Comparison of ENCODE assay signal across 22 cellular contexts in genomic region chr2:127160676-127161075, GRCh38. TPM values are rescaled to one million over a fixed set of nuclear protein-coding genes. Genes with fewer than 3 reads are reported as not detected.
"Had no signal": no experiment of that assay in that cellular context is flagged by ENCODE, and none has a peak within 500 bp of the region (broad histone marks: within the 10 kb centered on the region; RNA-seq: fewer than 3 reads in every experiment).

No MANE protein-coding gene starts in this region.

- H3K27ac Mint-ChIP-seq: activated CD4-positive, alpha-beta memory T cell treated with anti-CD3 and anti-CD28 coated beads, Interleukin-2, amount 10 ng/mL, durations not matched to agents 7 days and 5 days; activated CD4-positive, alpha-beta T cell treated with anti-CD3 and anti-CD28 coated beads for 36 hours; activated naive CD4-positive, alpha-beta T cell treated with anti-CD3 and anti-CD28 coated beads for 36 hours; activated naive CD8-positive, alpha-beta T cell; T-cell had no signal

- H3K4me1 Mint-ChIP-seq: activated CD4-positive, alpha-beta memory T cell treated with anti-CD3 and anti-CD28 coated beads, Interleukin-2, amount 10 ng/mL, durations not matched to agents 7 days and 5 days; activated CD4-positive, alpha-beta T cell treated with anti-CD3 and anti-CD28 coated beads for 36 hours; T-cell had no signal

- ATAC-seq: activated CD4-positive, alpha-beta T cell treated with anti-CD3 and anti-CD28 coated beads for 36 hours; T-cell had no signal

- H3K27me3 Mint-ChIP-seq: activated CD4-positive, alpha-beta T cell treated with anti-CD3 and anti-CD28 coated beads for 36 hours; activated naive CD8-positive, alpha-beta T cell had no signal

- H3K9me3 Mint-ChIP-seq: activated CD4-positive, alpha-beta memory T cell treated with anti-CD3 and anti-CD28 coated beads, Interleukin-2, amount 10 ng/mL, durations not matched to agents 7 days and 5 days; activated naive CD4-positive, alpha-beta T cell treated with anti-CD3 and anti-CD28 coated beads for 36 hours; T-cell had no signal

- DNase-seq: activated CD4-positive, alpha-beta memory T cell treated with anti-CD3 and anti-CD28 coated beads, Interleukin-2, amount 10 ng/mL, durations not matched to agents 7 days and 5 days; activated CD4-positive, alpha-beta T cell treated with anti-CD3 and anti-CD28 coated beads for 36 hours; activated CD4-positive, alpha-beta T cell treated with anti-CD3 and anti-CD28 coated beads, Interleukin-2, amount 50 U/mL, for 1 hour; activated CD8-positive, alpha-beta memory T cell treated with anti-CD3 and anti-CD28 coated beads, Interleukin-2, amount 50 U/mL, for 4 hours; activated gamma-delta T cell; activated naive CD4-positive, alpha-beta T cell treated with anti-CD3 and anti-CD28 coated beads for 36 hours; activated T-cell treated with anti-CD3 and anti-CD28 coated beads, Interleukin-2, amount 50 U/mL, for 1 hour; brain microvascular endothelial cell; NCI-H1092; NCI-H1417; NCI-H1930; NCI-H2171; NCI-H2227 treated with DMSO at 0.1 percent for 48 hours; NCI-H446 treated with DMSO at 0.1 percent for 48 hours; NCI-H524 treated with DMSO at 0.1 percent for 48 hours; NCI-H82; T-cell; T-helper 2 cell; T1000 had no signal

- H3K4me3 Mint-ChIP-seq: activated CD4-positive, alpha-beta memory T cell treated with anti-CD3 and anti-CD28 coated beads, Interleukin-2, amount 10 ng/mL, durations not matched to agents 7 days and 5 days; activated CD4-positive, alpha-beta T cell treated with anti-CD3 and anti-CD28 coated beads for 36 hours; activated naive CD4-positive, alpha-beta T cell treated with anti-CD3 and anti-CD28 coated beads for 36 hours; activated naive CD8-positive, alpha-beta T cell; T-cell had no signal

- H3K36me3 Mint-ChIP-seq: activated naive CD8-positive, alpha-beta T cell; T-cell had no signal

RNA-seq across cellular contexts. Expression of gene CYP27C1, which starts 59.4 kb away (rescaled TPM):
- total RNA-seq: activated CD4-positive, alpha-beta memory T cell treated with anti-CD3 and anti-CD28 coated beads, Interleukin-2, amount 10 ng/mL, durations not matched to agents 7 days and 5 days; activated CD4-positive, alpha-beta T cell treated with anti-CD3 and anti-CD28 coated beads for 36 hours; activated naive CD4-positive, alpha-beta T cell treated with anti-CD3 and anti-CD28 coated beads for 36 hours; MCF 10A; OCI-LY7 had no signal
